In the genomic region with DNA sequence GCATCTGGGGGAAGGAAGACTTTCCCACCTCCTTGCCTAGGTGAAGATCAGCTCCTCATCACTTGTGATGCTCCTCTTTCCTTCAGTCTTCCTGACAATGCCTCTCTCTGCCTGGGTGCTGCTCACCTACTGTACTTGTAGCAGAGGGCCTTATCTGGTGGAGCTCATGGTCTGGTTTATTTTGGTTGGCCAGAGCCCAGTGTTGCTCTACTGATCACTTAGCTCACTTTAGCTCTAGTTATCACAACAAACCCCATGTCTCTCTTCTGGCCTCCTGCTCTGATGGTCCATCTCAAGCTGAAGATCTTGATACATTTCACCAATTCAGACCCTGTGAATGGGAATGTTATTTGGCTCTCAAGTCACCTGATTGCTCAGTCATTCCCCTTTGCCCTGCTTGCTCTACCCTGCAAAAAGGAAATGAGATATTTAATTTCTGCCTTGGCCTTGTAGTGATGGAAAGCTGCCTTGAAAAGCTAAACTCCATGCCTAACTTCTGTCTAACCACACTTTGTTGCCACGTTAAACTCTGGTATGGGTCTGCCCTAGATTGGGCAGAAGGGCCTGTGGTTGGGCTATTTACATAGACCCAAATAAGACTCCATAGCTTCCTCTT, we compare ENCODE assay signal across 1 cellular context.
TF ChIP-seq lines count a peak whose summit lies in the region.

No MANE protein-coding gene starts in this region.

TF ChIP-seq in H1, 55 proteins besides CTCF, POLR2A, EP300 and RAD21:
- TF ChIP-seq, protein P1, sequence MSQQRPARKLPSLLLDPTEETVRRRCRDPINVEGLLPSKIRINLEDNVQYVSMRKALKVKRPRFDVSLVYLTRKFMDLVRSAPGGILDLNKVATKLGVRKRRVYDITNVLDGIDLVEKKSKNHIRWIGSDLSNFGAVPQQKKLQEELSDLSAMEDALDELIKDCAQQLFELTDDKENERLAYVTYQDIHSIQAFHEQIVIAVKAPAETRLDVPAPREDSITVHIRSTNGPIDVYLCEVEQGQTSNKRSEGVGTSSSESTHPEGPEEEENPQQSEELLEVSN (IDR thresholded peaks at IDR 0.05): no peak
- TF ChIP-seq SIN3A (conservative IDR thresholded peaks at IDR 0.05 in 1 of 2, IDR thresholded peaks at IDR 0.05 in 1 of 2; ENCODE audit: low read depth in 1 of 2, low read length in 2 of 2): no peak
- no peak for TF ChIP-seq ASH2L (IDR thresholded peaks at IDR 0.05; ENCODE audit: low read length)
- TF ChIP-seq KDM5A (IDR thresholded peaks at IDR 0.05; ENCODE audit: low read length): no peak
- TF ChIP-seq TAF1 (IDR thresholded peaks at IDR 0.05; ENCODE audit: low read depth, low read length): no peak
- TF ChIP-seq TEAD4 (IDR thresholded peaks at IDR 0.05; ENCODE audit: low read depth, low read length): no peak
- no peak for TF ChIP-seq JUN (IDR thresholded peaks at IDR 0.05; ENCODE audit: low read depth, low read length)
- no peak for TF ChIP-seq POLR2AphosphoS5 (IDR thresholded peaks at IDR 0.05; ENCODE audit: low read depth, low read length)
- no peak for TF ChIP-seq CHD2 (IDR thresholded peaks at IDR 0.05; ENCODE audit: low read length)
- no peak for TF ChIP-seq YY1 (IDR thresholded peaks at IDR 0.05; ENCODE audit: low read depth, low read length)
- no peak for TF ChIP-seq SIX5 (IDR thresholded peaks at IDR 0.05; ENCODE audit: low read depth, low read length)
- no peak for TF ChIP-seq PHF8 (conservative IDR thresholded peaks at IDR 0.05; ENCODE audit: low read depth, low read length)
- no peak for TF ChIP-seq CEBPB (IDR thresholded peaks at IDR 0.05; ENCODE audit: low read depth, low read length)
